Comparison of ENCODE assay signal across 23 cellular contexts in the genomic region with DNA sequence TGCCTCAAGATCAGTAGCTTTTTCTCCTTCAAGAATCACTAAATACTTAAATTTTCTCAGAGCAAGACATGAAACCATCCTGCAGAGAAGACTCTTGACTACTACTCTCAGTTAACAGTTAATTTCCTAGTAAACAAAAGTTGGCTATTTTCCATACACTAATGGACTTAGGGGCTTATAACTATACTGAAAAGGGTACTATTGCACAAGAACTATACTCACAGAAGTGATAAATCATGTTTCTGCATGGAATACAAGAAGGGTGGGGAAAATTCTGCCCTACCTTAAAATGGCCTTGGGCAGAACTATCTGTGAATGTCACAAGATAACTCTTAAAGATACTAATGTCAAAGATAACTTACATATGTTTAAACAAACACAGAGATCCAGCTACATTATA. TPM values are rescaled to one million over a fixed set of nuclear protein-coding genes. Genes with fewer than 3 reads are reported as not detected.
DNase-seq lines count a peak whose midpoint lies in the region; ATAC-seq, FAIRE-seq and TF ChIP-seq lines count a peak whose summit lies in the region.
"Had no signal": no experiment of that assay in that cellular context is flagged by ENCODE, and none has a peak within 500 bp of the region (broad histone marks: within the 10 kb centered on the region; RNA-seq: fewer than 3 reads in every experiment).

No MANE protein-coding gene starts in this region.

- no peak for ATAC-seq in A549
- ATAC-seq in IMR-90 (ENCODE audit: low read depth), result no peak
- no peak for ATAC-seq in K562
- ATAC-seq: T-helper 17 cell had no signal

- H3K9me3 ChIP-seq in A549, result no peaks in the 10 kb centered on the region
- H3K9me3 ChIP-seq in IMR-90 (ENCODE audit: control insufficient read depth, insufficient read depth, low read length), result no peaks in the 10 kb centered on the region
- H3K9me3 ChIP-seq in K562 (replicated peaks; ENCODE audit: control insufficient read depth, insufficient read depth, low read depth, low read length), result no peaks in the 10 kb centered on the region; the same call in 1 of the 2 replicates
- no peaks in the 10 kb centered on the region for H3K9me3 ChIP-seq in SK-N-SH

- H3K36me3 ChIP-seq in IMR-90 (ENCODE audit: control insufficient read depth, insufficient read depth, low read length), result no peaks in the 10 kb centered on the region
- H3K36me3 ChIP-seq in K562 (ENCODE audit: control insufficient read depth, insufficient read depth, low read length), result peaks cover 5% of the 10 kb centered on the region; the same call in 1 of the 3 replicates
- peaks cover 0 to 33% of the 10 kb centered on the region in 2 experiments for H3K36me3 ChIP-seq in SK-N-SH (replicated peaks in 1 of 2; ENCODE audit: control insufficient read depth in 1 of 2, insufficient read depth in 2 of 2, low read length in 1 of 2)

- peaks cover 17% of the 10 kb centered on the region; the same call in 2 of the 3 replicates for H3K79me2 ChIP-seq in K562 (ENCODE audit: control insufficient read depth, insufficient read depth, low read length)
- H3K79me2 ChIP-seq in SK-N-SH (ENCODE audit: insufficient read depth), result peaks cover 100% of the 10 kb centered on the region

- H3K4ac ChIP-seq in IMR-90 (ENCODE audit: low read depth, low read length), result no peak overlapping the region

- H4K8ac ChIP-seq in IMR-90 (ENCODE audit: low read depth in 2 of 2, low read length in 2 of 2), result no peak overlapping the region

- no peak overlapping the region for H4K5ac ChIP-seq in IMR-90 (ENCODE audit: low read depth, low read length)

- H3F3A ChIP-seq in SK-N-SH (replicated peaks; ENCODE audit: insufficient read depth), result peaks cover 15% of the 10 kb centered on the region

- no peak overlapping the region for H3K23ac ChIP-seq in IMR-90 (ENCODE audit: low read depth, low read length)

- no peak for TF ChIP-seq RAD21 in A549 (conservative IDR thresholded peaks at IDR 0.05 in 1 of 2, IDR thresholded peaks at IDR 0.05 in 1 of 2)
- TF ChIP-seq RAD21 in IMR-90 (IDR thresholded peaks at IDR 0.05; ENCODE audit: low read length), result no peak
- TF ChIP-seq RAD21 in K562 (CRISPR knock-in tag; conservative IDR thresholded peaks at IDR 0.05 in 1 of 2, IDR thresholded peaks at IDR 0.05 in 1 of 2), result no peak
- no peak for TF ChIP-seq RAD21 in SK-N-SH (IDR thresholded peaks at IDR 0.05; ENCODE audit: low read length)

- peaks cover 19 to 78% of the 10 kb centered on the region in 2 experiments for H3K79me1 ChIP-seq in IMR-90 (ENCODE audit: low read depth in 1 of 2, low read length in 2 of 2)

- no peak overlapping the region for H2BK15ac ChIP-seq in IMR-90 (ENCODE audit: low read depth, low read length)

- no peak overlapping the region for H4K91ac ChIP-seq in IMR-90 (ENCODE audit: insufficient read depth, low read depth, low read length)

- DNase-seq in NCI-H1105 treated with DMSO at 0.1 percent for 48 hours (lab: John Stamatoyannopoulos, UW), result peak; percentile 2
- DNase-seq in NCI-H1105 (lab: John Stamatoyannopoulos, UW), result no peak
- DNase-seq in A549 (ENCODE audit: low read depth in 1 of 2, low spot score in 1 of 2), result no peak
- DNase-seq in IMR-90, result no peak
- DNase-seq in K562 (ENCODE audit: extremely low read depth in 1 of 4, low spot score in 3 of 4), result no peak
- no peak for DNase-seq in T-helper 2 cell treated with Interferon-gamma antibody and Interleukin-4, amounts not matched to agents 5 μg/mL and 100 μg/mL, for 36 hours (ENCODE audit: low spot score)
- DNase-seq in NCI-H524 treated with DMSO at 0.1 percent for 48 hours (lab: John Stamatoyannopoulos, UW), result no peak
- no peak for DNase-seq in SK-N-SH
- DNase-seq: 8988T; Calu3; CD8-positive, alpha-beta memory T cell; EL; GF-D8; MV-4-11; NCI-H1436; NCI-H1930; NCI-H345; NCI-H526; Right ventricle myocardium superior; SW 1271; T-helper 17 cell had no signal

- H3K56ac ChIP-seq in IMR-90 (ENCODE audit: extremely low read depth, insufficient read depth, low read length), result no peak overlapping the region

- H2AFZ ChIP-seq in IMR-90 (replicated peaks; ENCODE audit: low read length, poor library complexity), result no peak overlapping the region
- no peak overlapping the region for H2AFZ ChIP-seq in K562 (ENCODE audit: low read depth, low read length)
- no peak overlapping the region for H2AFZ ChIP-seq in SK-N-SH (ENCODE audit: low read depth)

- H3K4me3 ChIP-seq in A549, result no peak overlapping the region
- no peak overlapping the region for H3K4me3 ChIP-seq in IMR-90 (ENCODE audit: insufficient read depth, low read depth, low read length)
- H3K4me3 ChIP-seq in K562, result no peak overlapping the region
- no peak overlapping the region for H3K4me3 ChIP-seq in SK-N-SH (ENCODE audit: low read depth in 2 of 2, low read length in 1 of 2)

- no peak overlapping the region for H3K27ac Mint-ChIP-seq in T-helper 2 cell treated with Interferon-gamma antibody and Interleukin-4, amounts not matched to agents 5 μg/mL and 100 μg/mL, for 36 hours
- H3K27ac Mint-ChIP-seq: T-helper 17 cell had no signal

- no peak overlapping the region for H2BK20ac ChIP-seq in IMR-90 (ENCODE audit: low read depth, low read length)

- no peak overlapping the region for H3K18ac ChIP-seq in IMR-90 (ENCODE audit: low read depth, low read length)

- H3K9me1 ChIP-seq in IMR-90 (ENCODE audit: insufficient read depth, low read length) (peaks cover 10% of the 10 kb centered on the region), K562 (ENCODE audit: control insufficient read depth, insufficient read depth, low read length) (no peaks in the 10 kb centered on the region)

- peak; percentile 70 for FAIRE-seq in A549 (lab: Jason Lieb, UNC)
- no peak for FAIRE-seq in K562 (lab: Jason Lieb, UNC)
- FAIRE-seq: GM19239 had no signal

- no peak overlapping the region for H3K9ac ChIP-seq in IMR-90 (ENCODE audit: low read depth, low read length)
- no peak overlapping the region for H3K9ac ChIP-seq in K562 (ENCODE audit: insufficient read depth in 1 of 2, low read depth in 2 of 2, low read length in 2 of 2)
- no peak overlapping the region for H3K9ac ChIP-seq in SK-N-SH

- H2AK9ac ChIP-seq in IMR-90 (replicated peaks; ENCODE audit: low read depth, low read length, poor library complexity), result no peak overlapping the region

- peaks cover 11% of the 10 kb centered on the region for H3K4me1 Mint-ChIP-seq in T-helper 2 cell treated with Interferon-gamma antibody and Interleukin-4, amounts not matched to agents 5 μg/mL and 100 μg/mL, for 36 hours (ENCODE audit: low read depth)

- H3K27me3 Mint-ChIP-seq in T-helper 2 cell treated with Interferon-gamma antibody and Interleukin-4, amounts not matched to agents 5 μg/mL and 100 μg/mL, for 36 hours (ENCODE audit: low read depth), result peaks cover 24% of the 10 kb centered on the region
- H3K27me3 Mint-ChIP-seq: CD8-positive, alpha-beta memory T cell; T-helper 17 cell had no signal

- TF ChIP-seq CTCF in A549 (IDR thresholded peaks at IDR 0.05) (no peak), IMR-90 (conservative IDR thresholded peaks at IDR 0.05; ENCODE audit: low read depth, low read length) (no peak), K562 (IDR thresholded peaks at IDR 0.05 in 2 of 3, conservative IDR thresholded peaks at IDR 0.05 in 1 of 3; ENCODE audit: insufficient read depth in 2 of 3, low read depth in 1 of 3, low read length in 3 of 3) (no peak), SK-N-SH (IDR thresholded peaks at IDR 0.05) (no peak)

- no peak overlapping the region for H3K27ac ChIP-seq in A549
- no peak overlapping the region for H3K27ac ChIP-seq in IMR-90 (ENCODE audit: insufficient read depth, low read length)
- no peak overlapping the region for H3K27ac ChIP-seq in K562 (ENCODE audit: extremely low read depth, low read depth, low read length)
- no peak overlapping the region for H3K27ac ChIP-seq in SK-N-SH (ENCODE audit: low read depth in 2 of 2, low read length in 1 of 2)
- H3K27ac ChIP-seq: C4-2B had no signal

- TF ChIP-seq EP300 in A549 (IDR thresholded peaks at IDR 0.05), result no peak
- no peak for TF ChIP-seq EP300 in K562 (IDR thresholded peaks at IDR 0.05; ENCODE audit: low read length)
- no peak for TF ChIP-seq EP300 in SK-N-SH (IDR thresholded peaks at IDR 0.05; ENCODE audit: borderline replicate concordance in 1 of 2, low read depth in 1 of 2, low read length in 1 of 2)

- no peak overlapping the region for H3K4me2 ChIP-seq in A549
- no peak overlapping the region for H3K4me2 ChIP-seq in IMR-90 (ENCODE audit: low read depth, low read length)
- H3K4me2 ChIP-seq in K562 (ENCODE audit: insufficient read depth, low read length), result no peak overlapping the region
- no peak overlapping the region for H3K4me2 ChIP-seq in SK-N-SH

- H3K9me3 Mint-ChIP-seq in T-helper 2 cell treated with Interferon-gamma antibody and Interleukin-4, amounts not matched to agents 5 μg/mL and 100 μg/mL, for 36 hours, result peaks cover 4% of the 10 kb centered on the region
- H3K9me3 Mint-ChIP-seq: CD8-positive, alpha-beta memory T cell had no signal

- H3K4me3 Mint-ChIP-seq in T-helper 2 cell treated with Interferon-gamma antibody and Interleukin-4, amounts not matched to agents 5 μg/mL and 100 μg/mL, for 36 hours, result no peak overlapping the region
- H3K4me3 Mint-ChIP-seq: T-helper 17 cell had no signal

- intact Hi-C loops in IMR-90 (cut with micrococcal nuclease), result no loop called here
- intact Hi-C loops in K562 (cut with micrococcal nuclease), result no loop called here

- dilution Hi-C loops in IMR-90 (cut with HindIII; ENCODE audit: low sequenced_read_pairs, unreplicated experiment), result no loop called here

- TF ChIP-seq POLR2A in A549 (IDR thresholded peaks at IDR 0.05; ENCODE audit: low read length) (no peak), IMR-90 (IDR thresholded peaks at IDR 0.05; ENCODE audit: low read depth, low read length) (no peak), K562 (conservative IDR thresholded peaks at IDR 0.05) (no peak)

- CTCF ChIA-PET in A549 (lab: Yijun Ruan, JAX), result interaction anchor here (1.1 to 1.8 kb wide), 7 partner anchors 9 to 207 kb away, joined by 3 to 9 read pairs (median 4); no protein-coding TSS in a partner anchor
- CTCF ChIA-PET in IMR-90 (lab: Yijun Ruan, JAX), result no interaction called here
- CTCF ChIA-PET in K562 (lab: Yijun Ruan, JAX; ENCODE audit: low intra/inter-chr PET ratio), result interaction anchor here (0.6 kb wide), 1 partner anchor 394 kb away, joined by 3 read pairs; no protein-coding TSS in a partner anchor
- CTCF ChIA-PET in SK-N-SH (lab: Yijun Ruan, JAX), result interaction anchor here (1.5 to 1.9 kb wide), 3 partner anchors 16 to 122 kb away, joined by 4 to 5 read pairs (median 5); no protein-coding TSS in a partner anchor

- H3K27me3 ChIP-seq in IMR-90 (ENCODE audit: control insufficient read depth, insufficient read depth, low read length) (no peaks in the 10 kb centered on the region), K562 (ENCODE audit: control insufficient read depth in 2 of 2, insufficient read depth in 2 of 2, low read length in 2 of 2) (no peaks in the 10 kb centered on the region), SK-N-SH (ENCODE audit: insufficient read depth) (no peaks in the 10 kb centered on the region)

- H2AK5ac ChIP-seq in IMR-90 (ENCODE audit: low read depth, low read length), result no peak overlapping the region

- peaks cover 56% of the 10 kb centered on the region for H4K20me1 ChIP-seq in IMR-90 (ENCODE audit: insufficient read depth, low read length)
- no peaks in the 10 kb centered on the region for H4K20me1 ChIP-seq in K562 (replicated peaks; ENCODE audit: control insufficient read depth, insufficient read depth, low read length)
- peaks cover 45% of the 10 kb centered on the region for H4K20me1 ChIP-seq in SK-N-SH (ENCODE audit: insufficient read depth)

- BruUV-seq in IMR-90 (replicated peaks; lab: Mats Ljungman, UMichigan), result no TSS peak
- BruUV-seq in K562 (replicated peaks; lab: Mats Ljungman, UMichigan), result no TSS peak

- no peak overlapping the region for H3K14ac ChIP-seq in IMR-90 (replicated peaks; ENCODE audit: low read depth, low read length)

- in situ Hi-C loops in IMR-90 (cut with MboI; ENCODE audit: low sequenced_read_pairs), result no loop called here
- in situ Hi-C loops in K562 (cut with MboI), result no loop called here

- H2BK5ac ChIP-seq in IMR-90 (ENCODE audit: low read depth, low read length, poor library complexity, severe bottlenecking), result no peak overlapping the region

- peaks cover 28% of the 10 kb centered on the region for H3K36me3 Mint-ChIP-seq in T-helper 2 cell treated with Interferon-gamma antibody and Interleukin-4, amounts not matched to agents 5 μg/mL and 100 μg/mL, for 36 hours (ENCODE audit: low read depth)

- H3K4me1 ChIP-seq in A549 (no peaks in the 10 kb centered on the region), IMR-90 (ENCODE audit: control insufficient read depth, insufficient read depth, low read length) (peaks cover 4% of the 10 kb centered on the region), K562 (replicated peaks in 1 of 2; ENCODE audit: control insufficient read depth in 2 of 2, insufficient read depth in 2 of 2, low read length in 2 of 2) (no peaks in the 10 kb centered on the region), SK-N-SH (ENCODE audit: control insufficient read depth in 1 of 2, insufficient read depth in 2 of 2, low read depth in 1 of 2, low read length in 1 of 2) (0 out of 4 replicates have a peak, but pooled peaks cover 0 to 7% of the 10 kb centered on the region in 2 experiments)

- H3K9me2 ChIP-seq in SK-N-SH, result no peaks in the 10 kb centered on the region

- H2BK120ac ChIP-seq in IMR-90 (ENCODE audit: low read depth, low read length), result no peak overlapping the region

- POLR2A ChIA-PET in A549 (lab: Yijun Ruan, JAX) (no interaction called here), IMR-90 (lab: Charles Lee; ENCODE audit: unreplicated experiment) (no interaction called here), K562 (lab: Yijun Ruan, JAX) (interaction anchor here (0.9 to 1.1 kb wide), 2 partner anchors 10 to 15 kb away, joined by 3 read pairs; no protein-coding TSS in a partner anchor), SK-N-SH (lab: Yijun Ruan, JAX) (no interaction called here)

RNA-seq across cellular contexts. Expression of a gene that starts 12.5 kb away (rescaled TPM):
- 13.1 and 14.8 TPM in 2 replicates for polyA plus RNA-seq in A549 (2011; rRNA removed)
- 2.8 and 3.4 TPM in 2 replicates for polyA plus RNA-seq in A549 (2012; cell fraction: cytosol; rRNA removed)
- polyA plus RNA-seq in A549 (2012; cell fraction: nucleus; rRNA removed), result 5.2 and 15.5 TPM in 2 replicates
- 5.5 to 5.7 TPM (median 5.5 TPM) in 3 replicates for polyA plus RNA-seq in A549 (2017; fragmentation: RNase III; extraction: RNeasy Plus Mini Kit Qiagen cat#74134 plus additional on column Dnase treatment)
- polyA minus RNA-seq in A549 (2011; rRNA and poly(A)+ RNA removed), result 39.4 and 46.5 TPM in 2 replicates
- total RNA-seq in IMR-90 (2012; rRNA removed), result 8.8 and 9.7 TPM in 2 replicates
- 3.3 and 3.6 TPM in 2 replicates for polyA plus RNA-seq in IMR-90 (2012; rRNA removed)
- polyA plus RNA-seq in IMR-90 (2012; cell fraction: cytosol; rRNA removed), result 1.1 and 1.9 TPM in 2 replicates
- polyA plus RNA-seq in IMR-90 (2012; cell fraction: nucleus; rRNA removed; ENCODE audit: low replicate concordance), result 4.0 and 17.5 TPM in 2 replicates
- total RNA-seq in K562 (2011; cell fraction: chromatin; rRNA removed; ENCODE audit: low replicate concordance), result 8.2 and 25.2 TPM in 2 replicates
- 5.3 and 8.6 TPM in 2 replicates for total RNA-seq in K562 (2011; cell fraction: nucleolus; rRNA removed)
- total RNA-seq in K562 (2011; cell fraction: nucleoplasm; rRNA removed), result 14.1 and 23.3 TPM in 2 replicates
- total RNA-seq in K562 (2014; rRNA removed), result 6.9 and 9.7 TPM in 2 replicates
- total RNA-seq in K562 (2014; rRNA removed; fragmentation: Illumina TruSeq; extraction: Trizol), result 13.0 and 13.1 TPM in 2 replicates
- 15.5 and 15.8 TPM in 2 replicates for total RNA-seq in K562 (2015; rRNA removed; fragmentation: Illumina TruSeq; extraction: Trizol)
- 12.9 and 15.2 TPM in 2 replicates for total RNA-seq in K562 (2021)
- 8.6 and 13.3 TPM in 2 replicates for polyA plus RNA-seq in K562 (2011; rRNA removed)
- polyA plus RNA-seq in K562 (2011; cell fraction: cytosol; rRNA removed), result 3.4 and 8.5 TPM in 2 replicates
- polyA plus RNA-seq in K562 (2011; cell fraction: nucleus; rRNA removed), result 6.3 and 11.5 TPM in 2 replicates
- 3.9 and 4.3 TPM in 2 replicates for polyA plus RNA-seq in K562 (2012)
- 4.8 and 5.2 TPM in 2 replicates for polyA plus RNA-seq in K562 (2014; fragmentation: Illumina TruSeq; extraction: Trizol)
- polyA plus RNA-seq in K562 (2014; fragmentation: Nextera tagmentation; extraction: Ambion mirVana), result 1 to 10 TPM; 6.1 to 7.8 TPM
- 4.7 and 5.1 TPM in 2 replicates for polyA plus RNA-seq in K562 (2014; rRNA removed)
- polyA minus RNA-seq in K562 (2011; rRNA and poly(A)+ RNA removed), result 33.6 and 48.2 TPM in 2 replicates
- 17.8 and 20.3 TPM in 2 replicates for polyA minus RNA-seq in K562 (2011; cell fraction: cytosol; rRNA and poly(A)+ RNA removed)
- 4.7 and 12.3 TPM in 2 replicates for polyA minus RNA-seq in K562 (2011; cell fraction: nucleus; rRNA and poly(A)+ RNA removed)
- 5.1 and 6.5 TPM in 2 replicates for polyA plus RNA-seq in SK-N-SH (2012; rRNA removed)
- polyA plus RNA-seq in SK-N-SH (2012; cell fraction: cytosol; rRNA removed), result 4.8 and 4.9 TPM in 2 replicates
- 13.1 and 17.3 TPM in 2 replicates for polyA plus RNA-seq in SK-N-SH (2012; cell fraction: nucleus; rRNA removed)
